8 cellular contexts compared by ENCODE assay signal in genomic region chr3:129428382-129429079, GRCh38. TPM values are rescaled to one million over a fixed set of nuclear protein-coding genes. Genes with fewer than 3 reads are reported as not detected.
DNase-seq lines count a peak whose midpoint lies in the region; ATAC-seq and TF ChIP-seq lines count a peak whose summit lies in the region.

EFCAB12 (minus strand) TSS chr3:129428636; CDS start chr3:129428488, 148 bp downstream.

- no peak within 1 kb of the TSS for H3K4ac ChIP-seq in mesendoderm (ENCODE audit: low read depth, low read length)

- H3K56ac ChIP-seq in mesendoderm (ENCODE audit: low read length) = peak within 1 kb of the TSS; percentile 77

- H3K27ac ChIP-seq in AG04450 (ENCODE audit: low read depth, low read length) = no peak within 1 kb of the TSS
- H3K27ac ChIP-seq in mesendoderm (ENCODE audit: low read depth, low read length) = no peak within 1 kb of the TSS

- POLR2A ChIA-PET in AG04450 (lab: Yijun Ruan, JAX) = interaction anchor here (0.6 to 3.2 kb wide), 4 partner anchors 11 to 683 kb away, joined by 3 to 34 read pairs (median 6); partner anchors contain the start of genes IFT122 and MBD4

- no peak within 1 kb of the TSS for H2AK5ac ChIP-seq in mesendoderm (ENCODE audit: low read length)

- H3K79me2 ChIP-seq in mesendoderm (ENCODE audit: control insufficient read depth, insufficient read depth, low read length) = no peaks in the 10 kb centered on the region

- CTCF ChIA-PET in AG04450 (lab: Charles Lee) = interaction anchor here (0.6 to 1.8 kb wide), 4 partner anchors 10 to 45 kb away, joined by 3 to 8 read pairs (median 3); no protein-coding TSS in a partner anchor

- H2BK120ac ChIP-seq in mesendoderm (ENCODE audit: low read depth, low read length) = no peak within 1 kb of the TSS

- no peak within 1 kb of the TSS for H2BK5ac ChIP-seq in mesendoderm (ENCODE audit: low read length)

- H3K18ac ChIP-seq in mesendoderm (ENCODE audit: low read length) = no peak within 1 kb of the TSS

- no peak within 1 kb of the TSS for H4K8ac ChIP-seq in mesendoderm (ENCODE audit: low read depth, low read length)

- H3K4me3 ChIP-seq in AG04450 (ENCODE audit: low read depth, low read length) (peak within 1 kb of the TSS; percentile 76), endocrine pancreas (ENCODE audit: control insufficient read depth, insufficient read depth, low read length) (peak within 1 kb of the TSS; percentile 48), mesendoderm (ENCODE audit: low read length) (peak within 1 kb of the TSS; percentile 53)

- no CpG with 5 or more reads among the region's 42 CpGs for WGBS in mesendoderm (ENCODE audit: extremely low coverage, insufficient coverage, low lambda C conversion rate)

- no peak within 1 kb of the TSS for H3K23ac ChIP-seq in mesendoderm (ENCODE audit: low read length)

- H3K79me1 ChIP-seq in mesendoderm (ENCODE audit: low read length) = no peaks in the 10 kb centered on the region

- peak; percentile 89 for ATAC-seq in GM18907 (IDR thresholded peaks at IDR 0.05; ENCODE audit: unreplicated experiment)
- ATAC-seq in HG03196 (IDR thresholded peaks at IDR 0.05; ENCODE audit: unreplicated experiment) = peak; percentile 73

- DNase-seq in AG04450 (ENCODE audit: low read depth, low spot score) = peak; percentile 79
- peak; percentile 78 to 97 for DNase-seq in NCI-H526 (lab: John Stamatoyannopoulos, UW)
- peak; percentile 68 for DNase-seq in activated CD8-positive, alpha-beta memory T cell treated with anti-CD3 and anti-CD28 coated beads, Interleukin-2, amount 50 U/mL, for 24 hours (ENCODE audit: extremely low read depth)
- DNase-seq in mesendoderm = peak; percentile 96
- DNase-seq in stimulated activated CD4-positive, alpha-beta T cell treated with anti-CD3 and anti-CD28 coated beads, TNF-alpha, amount 100 ng/mL, for 48 hours (ENCODE audit: low read depth in 3 of 3) = peak; percentile 74 to 83 (median 78)

- H3K9ac ChIP-seq in endocrine pancreas (ENCODE audit: control insufficient read depth, insufficient read depth, low read length) (peak within 1 kb of the TSS; percentile 50), mesendoderm (ENCODE audit: low read length) (peak within 1 kb of the TSS; percentile 74)

- TF ChIP-seq CTCF in AG04450 (IDR thresholded peaks at IDR 0.05; ENCODE audit: low read depth, low read length) = no peak

- no peak within 1 kb of the TSS for H4K5ac ChIP-seq in mesendoderm (ENCODE audit: low read length)

- H3K27me3 ChIP-seq in AG04450 (ENCODE audit: control insufficient read depth, insufficient read depth, low read length) = peaks cover 3% of the 10 kb centered on the region
- no peaks in the 10 kb centered on the region for H3K27me3 ChIP-seq in endocrine pancreas (ENCODE audit: control insufficient read depth, insufficient read depth, low read length)
- peaks cover 1% of the 10 kb centered on the region for H3K27me3 ChIP-seq in mesendoderm (ENCODE audit: insufficient read depth, low read length, poor library complexity)

- no peak within 1 kb of the TSS for H2BK15ac ChIP-seq in mesendoderm (replicated peaks; ENCODE audit: low read depth)

- H3K4me2 ChIP-seq in mesendoderm (ENCODE audit: low read length) = peak within 1 kb of the TSS; percentile 100

- H3K9me3 ChIP-seq in AG04450 (ENCODE audit: control insufficient read depth, insufficient read depth, low read length) (no peaks in the 10 kb centered on the region), endocrine pancreas (ENCODE audit: control insufficient read depth, low read length) (no peaks in the 10 kb centered on the region)

- H3K4me1 ChIP-seq in endocrine pancreas (ENCODE audit: control insufficient read depth, insufficient read depth, low read length) (peaks cover under 1% of the 10 kb centered on the region), mesendoderm (ENCODE audit: control insufficient read depth, low read depth, low read length) (peaks cover 2% of the 10 kb centered on the region)

- H3K36me3 ChIP-seq in endocrine pancreas (ENCODE audit: control insufficient read depth, insufficient read depth, low read length) = peaks cover 8% of the 10 kb centered on the region
- H3K36me3 ChIP-seq in mesendoderm (ENCODE audit: control insufficient read depth, insufficient read depth, low read length) = peaks cover 8% of the 10 kb centered on the region

RNA-seq across cellular contexts. Expression of gene EFCAB12, which starts in this region (rescaled TPM):
- polyA plus RNA-seq in AG04450 (2011; rRNA removed) = 0.07 and 0.19 TPM in 2 replicates
- 0.18 and 0.22 TPM in 2 replicates for polyA minus RNA-seq in AG04450 (2011; rRNA and poly(A)+ RNA removed)
- polyA plus RNA-seq in mesendoderm (2013, experiment 1 of 2) = 0.29 TPM
- polyA plus RNA-seq in mesendoderm (2013, experiment 2 of 2) = 0.35 TPM

Comparison
In these comparisons a context has a peak if more than half of its experiments do, and no peak if none do; other contexts are left out.
1. Peak in DNase-seq and H3K4me3 ChIP-seq in AG04450; RNA of the gene not detected or under 1 TPM.